1 cellular context compared by ENCODE assay signal in genomic region chr1:40389871-40390560, GRCh38.
TF ChIP-seq lines count a peak whose summit lies in the region.

No MANE protein-coding gene starts in this region.

TF ChIP-seq in HepG2, 621 proteins besides CTCF, POLR2A, EP300 and RAD21 (continued from another document and continues in another):
- no peak for TF ChIP-seq ZNF704 (CRISPR knock-in tag; IDR thresholded peaks at IDR 0.05; ENCODE audit: borderline replicate concordance)
- no peak for TF ChIP-seq ZNF652 (CRISPR knock-in tag; IDR thresholded peaks at IDR 0.05; ENCODE audit: borderline replicate concordance, low read depth)
- no peak for TF ChIP-seq SKI (IDR thresholded peaks at IDR 0.05; ENCODE audit: partially characterized antibody)
- peak; percentile 82 for TF ChIP-seq FOXA3 (CRISPR knock-in tag; IDR thresholded peaks at IDR 0.05)
- TF ChIP-seq NFYC (CRISPR knock-in tag; IDR thresholded peaks at IDR 0.05), result peak; percentile 59; the same call in 1 of the 2 replicates
- no peak for TF ChIP-seq XBP1 (CRISPR knock-in tag; IDR thresholded peaks at IDR 0.05)
- no peak for TF ChIP-seq ZZZ3 (CRISPR knock-in tag; IDR thresholded peaks at IDR 0.05; ENCODE audit: borderline replicate concordance)
- TF ChIP-seq ZNF24 (IDR thresholded peaks at IDR 0.05), result peak; percentile 56; the same call in 1 of the 2 replicates
- no peak for TF ChIP-seq ZNF777 (CRISPR knock-in tag; IDR thresholded peaks at IDR 0.05)
- no peak for TF ChIP-seq SIN3A (IDR thresholded peaks at IDR 0.05; ENCODE audit: borderline replicate concordance, low read depth, low read length)
- TF ChIP-seq MBNL3 (CRISPR knock-in tag; conservative IDR thresholded peaks at IDR 0.05), result no peak
- no peak for TF ChIP-seq WIZ (CRISPR knock-in tag; IDR thresholded peaks at IDR 0.05)
- TF ChIP-seq CREB3 (CRISPR knock-in tag; IDR thresholded peaks at IDR 0.05), result no peak
- no peak for TF ChIP-seq AGO1 (IDR thresholded peaks at IDR 0.05; ENCODE audit: low read depth, low read length, poor library complexity, severe bottlenecking)
- no peak for TF ChIP-seq CEBPZ (IDR thresholded peaks at IDR 0.05; ENCODE audit: low read length)
- no peak for TF ChIP-seq ZNF878 (CRISPR knock-in tag; IDR thresholded peaks at IDR 0.05)
- no peak for TF ChIP-seq ZNF678 (CRISPR knock-in tag; IDR thresholded peaks at IDR 0.05)
- TF ChIP-seq GABPB1 (CRISPR knock-in tag; IDR thresholded peaks at IDR 0.05), result no peak
- no peak for TF ChIP-seq SYNCRIP (IDR thresholded peaks at IDR 0.05; ENCODE audit: insufficient read depth, low read depth, low read length)
- TF ChIP-seq PLRG1 (conservative IDR thresholded peaks at IDR 0.05), result no peak
- no peak for TF ChIP-seq PAX8 (CRISPR knock-in tag; IDR thresholded peaks at IDR 0.05; ENCODE audit: borderline replicate concordance)
- no peak for TF ChIP-seq CERS6 (CRISPR knock-in tag; IDR thresholded peaks at IDR 0.05)
- TF ChIP-seq MXD4 (CRISPR knock-in tag; IDR thresholded peaks at IDR 0.05), result no peak
- TF ChIP-seq HMG20A (CRISPR knock-in tag; IDR thresholded peaks at IDR 0.05; ENCODE audit: borderline replicate concordance), result peak; percentile 88
- TF ChIP-seq KAT7 (CRISPR knock-in tag; IDR thresholded peaks at IDR 0.05; ENCODE audit: borderline replicate concordance), result peak; percentile 64; the same call in 1 of the 2 replicates
- no peak for TF ChIP-seq ZNF430 (CRISPR knock-in tag; IDR thresholded peaks at IDR 0.05)
- no peak for TF ChIP-seq ZBTB42 (CRISPR knock-in tag; IDR thresholded peaks at IDR 0.05)
- peak; percentile 76; the same call in 1 of the 2 replicates for TF ChIP-seq TBX3 (IDR thresholded peaks at IDR 0.05; ENCODE audit: borderline replicate concordance)
- TF ChIP-seq ARID2 (CRISPR knock-in tag; IDR thresholded peaks at IDR 0.05; ENCODE audit: borderline replicate concordance), result no peak
- no peak for TF ChIP-seq ZNF75D (CRISPR knock-in tag; IDR thresholded peaks at IDR 0.05; ENCODE audit: borderline replicate concordance)
- TF ChIP-seq CBFB (CRISPR knock-in tag; IDR thresholded peaks at IDR 0.05), result no peak
- no peak for TF ChIP-seq ZSCAN25 (CRISPR knock-in tag; IDR thresholded peaks at IDR 0.05)
- peak; percentile 9 for TF ChIP-seq TBL1XR1 (IDR thresholded peaks at IDR 0.05; ENCODE audit: borderline replicate concordance, low read length, partially characterized antibody)
- no peak for TF ChIP-seq ZFP1 (CRISPR knock-in tag; IDR thresholded peaks at IDR 0.05)
- no peak for TF ChIP-seq THYN1 (CRISPR knock-in tag; IDR thresholded peaks at IDR 0.05; ENCODE audit: borderline replicate concordance, low read depth)
- no peak for TF ChIP-seq ZFX (CRISPR knock-in tag; IDR thresholded peaks at IDR 0.05; ENCODE audit: low read depth)
- no peak for TF ChIP-seq ATRX (CRISPR knock-in tag; IDR thresholded peaks at IDR 0.05; ENCODE audit: borderline replicate concordance)
- no peak for TF ChIP-seq ZBTB46 (CRISPR knock-in tag; IDR thresholded peaks at IDR 0.05; ENCODE audit: borderline replicate concordance)
- TF ChIP-seq NR2C2 (CRISPR knock-in tag; IDR thresholded peaks at IDR 0.05; ENCODE audit: borderline replicate concordance), result peak; percentile 57; the same call in 1 of the 2 replicates
- peak; percentile 76 for TF ChIP-seq KDM6A (CRISPR knock-in tag; IDR thresholded peaks at IDR 0.05; ENCODE audit: low read depth)
- TF ChIP-seq ZHX1 (CRISPR knock-in tag; IDR thresholded peaks at IDR 0.05; ENCODE audit: low read depth), result no peak
- no peak for TF ChIP-seq FOXC1 (CRISPR knock-in tag; IDR thresholded peaks at IDR 0.05; ENCODE audit: borderline replicate concordance)
- TF ChIP-seq KLF9 (CRISPR knock-in tag; IDR thresholded peaks at IDR 0.05; ENCODE audit: low read depth), result no peak
- no peak for TF ChIP-seq TFDP2 (CRISPR knock-in tag; IDR thresholded peaks at IDR 0.05)
- TF ChIP-seq ATF7-NPFF (CRISPR knock-in tag; IDR thresholded peaks at IDR 0.05; ENCODE audit: low read depth), result no peak
- peak; percentile 93 for TF ChIP-seq NCOR1 (IDR thresholded peaks at IDR 0.05; ENCODE audit: borderline replicate concordance, low read length)
- TF ChIP-seq E2F5 (CRISPR knock-in tag; conservative IDR thresholded peaks at IDR 0.05), result no peak
- no peak for TF ChIP-seq ZNF782 (CRISPR knock-in tag; IDR thresholded peaks at IDR 0.05; ENCODE audit: borderline replicate concordance)
- 0 out of 2 replicates have a peak, but pooled peaks have one; percentile 55 for TF ChIP-seq DPF2 (CRISPR knock-in tag; IDR thresholded peaks at IDR 0.05; ENCODE audit: borderline replicate concordance, low read depth)
- no peak for TF ChIP-seq TAF15 (IDR thresholded peaks at IDR 0.05; ENCODE audit: low read depth, low read length, poor library complexity, severe bottlenecking)
- TF ChIP-seq EHMT2 (IDR thresholded peaks at IDR 0.05; ENCODE audit: borderline replicate concordance, low read depth, low read length), result peak; percentile 80; the same call in 1 of the 2 replicates
- no peak for TF ChIP-seq ARHGAP35 (CRISPR knock-in tag; IDR thresholded peaks at IDR 0.05; ENCODE audit: borderline replicate concordance)
- TF ChIP-seq NFE2L2 (IDR thresholded peaks at IDR 0.05; ENCODE audit: low read length), result no peak
- TF ChIP-seq ZMYM3 (CRISPR knock-in tag; IDR thresholded peaks at IDR 0.05), result no peak
- TF ChIP-seq ZGPAT (CRISPR knock-in tag; IDR thresholded peaks at IDR 0.05), result peak; percentile 71; the same call in 1 of the 2 replicates
- no peak for TF ChIP-seq ELF1 (CRISPR knock-in tag; IDR thresholded peaks at IDR 0.05)
- TF ChIP-seq ZNF333 (CRISPR knock-in tag; IDR thresholded peaks at IDR 0.05; ENCODE audit: borderline replicate concordance), result no peak
- no peak for TF ChIP-seq TSC22D2 (CRISPR knock-in tag; IDR thresholded peaks at IDR 0.05; ENCODE audit: borderline replicate concordance)
